ENCODE assay signal across 1 cellular context in genomic region chr5:14728109-14728938, GRCh38.
A peak's percentile ranks its signal among the peaks of the same experiment; 100 is the strongest.
TF ChIP-seq lines count a peak whose summit lies in the region.

No MANE protein-coding gene starts in this region.

TF ChIP-seq in HepG2, 621 proteins besides CTCF, POLR2A, EP300 and RAD21 (continued from another document and continues in another):
- TF ChIP-seq ZNF574 (CRISPR knock-in tag; IDR thresholded peaks at IDR 0.05) = peak; percentile 60; the same call in 1 of the 2 replicates
- TF ChIP-seq FOXK1 (CRISPR knock-in tag; IDR thresholded peaks at IDR 0.05; ENCODE audit: borderline replicate concordance, low read depth) = peak; percentile 62; the same call in 1 of the 2 replicates
- no peak for TF ChIP-seq ZNF713 (CRISPR knock-in tag; IDR thresholded peaks at IDR 0.05)
- peak; percentile 99 for TF ChIP-seq SALL1 (CRISPR knock-in tag; IDR thresholded peaks at IDR 0.05)
- TF ChIP-seq THAP9 (CRISPR knock-in tag; IDR thresholded peaks at IDR 0.05; ENCODE audit: borderline replicate concordance) = peak; percentile 33; the same call in 1 of the 2 replicates
- no peak for TF ChIP-seq FOXA1 (IDR thresholded peaks at IDR 0.05)
- TF ChIP-seq FOXA1 (CRISPR knock-in tag; IDR thresholded peaks at IDR 0.05) = peak; percentile 58
- TF ChIP-seq JDP2 (CRISPR knock-in tag; IDR thresholded peaks at IDR 0.05; ENCODE audit: borderline replicate concordance) = no peak
- peak; percentile 94 for TF ChIP-seq ESRRA (CRISPR knock-in tag; IDR thresholded peaks at IDR 0.05; ENCODE audit: low read depth)
- TF ChIP-seq ELF4 (CRISPR knock-in tag; IDR thresholded peaks at IDR 0.05; ENCODE audit: borderline replicate concordance) = no peak
- no peak for TF ChIP-seq ZNF30 (CRISPR knock-in tag; IDR thresholded peaks at IDR 0.05)
- TF ChIP-seq ZNF598 (CRISPR knock-in tag; IDR thresholded peaks at IDR 0.05; ENCODE audit: borderline replicate concordance) = peak; percentile 73; the same call in 1 of the 2 replicates
- TF ChIP-seq ZBTB21 (CRISPR knock-in tag; IDR thresholded peaks at IDR 0.05) = 0 out of 2 replicates have a peak, but pooled peaks have one; percentile 24
- no peak for TF ChIP-seq ZNF333 (CRISPR knock-in tag; IDR thresholded peaks at IDR 0.05; ENCODE audit: borderline replicate concordance)
- TF ChIP-seq MYC (CRISPR knock-in tag; IDR thresholded peaks at IDR 0.05; ENCODE audit: borderline replicate concordance) = peak; percentile 82; the same call in 1 of the 2 replicates
- peak; percentile 93 for TF ChIP-seq TGIF2 (CRISPR knock-in tag; IDR thresholded peaks at IDR 0.05)
- TF ChIP-seq ZBED4 (CRISPR knock-in tag; IDR thresholded peaks at IDR 0.05; ENCODE audit: borderline replicate concordance) = no peak; the same call in 1 of the 2 replicates
- peak; percentile 78 to 84 for TF ChIP-seq NR2F1 (CRISPR knock-in tag; IDR thresholded peaks at IDR 0.05)
- TF ChIP-seq GZF1 (CRISPR knock-in tag; IDR thresholded peaks at IDR 0.05) = no peak
- TF ChIP-seq AGO1 (IDR thresholded peaks at IDR 0.05; ENCODE audit: low read depth, low read length, poor library complexity, severe bottlenecking) = no peak
- TF ChIP-seq HNRNPLL (IDR thresholded peaks at IDR 0.05; ENCODE audit: low read depth, low read length, poor library complexity, severe bottlenecking) = no peak
- TF ChIP-seq HOXA9 (CRISPR knock-in tag; IDR thresholded peaks at IDR 0.05; ENCODE audit: borderline replicate concordance) = no peak
- TF ChIP-seq TBX2 (CRISPR knock-in tag; IDR thresholded peaks at IDR 0.05; ENCODE audit: borderline replicate concordance) = peak; percentile 95
- TF ChIP-seq ZNF558 (CRISPR knock-in tag; IDR thresholded peaks at IDR 0.05; ENCODE audit: borderline replicate concordance) = no peak
- no peak for TF ChIP-seq ZNF703 (CRISPR knock-in tag; IDR thresholded peaks at IDR 0.05; ENCODE audit: borderline replicate concordance)
- no peak for TF ChIP-seq KLF15 (CRISPR knock-in tag; IDR thresholded peaks at IDR 0.05; ENCODE audit: borderline replicate concordance)
- TF ChIP-seq, protein P1, sequence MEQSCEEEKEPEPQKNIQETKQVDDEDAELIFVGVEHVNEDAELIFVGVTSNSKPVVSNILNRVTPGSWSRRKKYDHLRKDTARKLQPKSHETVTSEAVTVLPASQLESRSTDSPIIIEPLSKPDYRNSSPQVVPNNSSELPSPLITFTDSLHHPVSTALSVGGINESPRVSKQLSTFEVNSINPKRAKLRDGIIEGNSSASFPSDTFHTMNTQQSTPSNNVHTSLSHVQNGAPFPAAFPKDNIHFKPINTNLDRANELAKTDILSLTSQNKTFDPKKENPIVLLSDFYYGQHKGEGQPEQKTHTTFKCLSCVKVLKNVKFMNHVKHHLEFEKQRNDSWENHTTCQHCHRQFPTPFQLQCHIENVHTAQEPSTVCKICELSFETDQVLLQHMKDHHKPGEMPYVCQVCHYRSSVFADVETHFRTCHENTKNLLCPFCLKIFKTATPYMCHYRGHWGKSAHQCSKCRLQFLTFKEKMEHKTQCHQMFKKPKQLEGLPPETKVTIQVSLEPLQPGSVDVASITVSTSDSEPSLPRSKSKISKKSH (CRISPR knock-in tag; IDR thresholded peaks at IDR 0.05; ENCODE audit: borderline replicate concordance) = 0 out of 2 replicates have a peak, but pooled peaks have one; percentile 69
- TF ChIP-seq POLR2AphosphoS2 (IDR thresholded peaks at IDR 0.05; ENCODE audit: low read depth, low read length) = no peak
- TF ChIP-seq ZNF816 (CRISPR knock-in tag; IDR thresholded peaks at IDR 0.05; ENCODE audit: borderline replicate concordance) = no peak
- TF ChIP-seq ZNF572 (CRISPR knock-in tag; IDR thresholded peaks at IDR 0.05) = 0 out of 2 replicates have a peak, but pooled peaks have one; percentile 22
- no peak for TF ChIP-seq ZNF550 (CRISPR knock-in tag; IDR thresholded peaks at IDR 0.05; ENCODE audit: borderline replicate concordance)
- TF ChIP-seq, protein P2, sequence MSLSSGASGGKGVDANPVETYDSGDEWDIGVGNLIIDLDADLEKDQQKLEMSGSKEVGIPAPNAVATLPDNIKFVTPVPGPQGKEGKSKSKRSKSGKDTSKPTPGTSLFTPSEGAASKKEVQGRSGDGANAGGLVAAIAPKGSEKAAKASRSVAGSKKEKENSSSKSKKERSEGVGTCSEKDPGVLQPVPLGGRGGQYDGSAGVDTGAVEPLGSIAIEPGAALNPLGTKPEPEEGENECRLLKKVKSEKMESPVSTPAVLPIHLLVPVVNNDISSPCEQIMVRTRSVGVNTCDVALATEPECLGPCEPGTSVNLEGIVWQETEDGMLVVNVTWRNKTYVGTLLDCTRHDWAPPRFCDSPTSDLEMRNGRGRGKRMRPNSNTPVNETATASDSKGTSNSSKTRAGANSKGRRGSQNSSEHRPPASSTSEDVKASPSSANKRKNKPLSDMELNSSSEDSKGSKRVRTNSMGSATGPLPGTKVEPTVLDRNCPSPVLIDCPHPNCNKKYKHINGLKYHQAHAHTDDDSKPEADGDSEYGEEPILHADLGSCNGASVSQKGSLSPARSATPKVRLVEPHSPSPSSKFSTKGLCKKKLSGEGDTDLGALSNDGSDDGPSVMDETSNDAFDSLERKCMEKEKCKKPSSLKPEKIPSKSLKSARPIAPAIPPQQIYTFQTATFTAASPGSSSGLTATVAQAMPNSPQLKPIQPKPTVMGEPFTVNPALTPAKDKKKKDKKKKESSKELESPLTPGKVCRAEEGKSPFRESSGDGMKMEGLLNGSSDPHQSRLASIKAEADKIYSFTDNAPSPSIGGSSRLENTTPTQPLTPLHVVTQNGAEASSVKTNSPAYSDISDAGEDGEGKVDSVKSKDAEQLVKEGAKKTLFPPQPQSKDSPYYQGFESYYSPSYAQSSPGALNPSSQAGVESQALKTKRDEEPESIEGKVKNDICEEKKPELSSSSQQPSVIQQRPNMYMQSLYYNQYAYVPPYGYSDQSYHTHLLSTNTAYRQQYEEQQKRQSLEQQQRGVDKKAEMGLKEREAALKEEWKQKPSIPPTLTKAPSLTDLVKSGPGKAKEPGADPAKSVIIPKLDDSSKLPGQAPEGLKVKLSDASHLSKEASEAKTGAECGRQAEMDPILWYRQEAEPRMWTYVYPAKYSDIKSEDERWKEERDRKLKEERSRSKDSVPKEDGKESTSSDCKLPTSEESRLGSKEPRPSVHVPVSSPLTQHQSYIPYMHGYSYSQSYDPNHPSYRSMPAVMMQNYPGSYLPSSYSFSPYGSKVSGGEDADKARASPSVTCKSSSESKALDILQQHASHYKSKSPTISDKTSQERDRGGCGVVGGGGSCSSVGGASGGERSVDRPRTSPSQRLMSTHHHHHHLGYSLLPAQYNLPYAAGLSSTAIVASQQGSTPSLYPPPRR (CRISPR knock-in tag; IDR thresholded peaks at IDR 0.05; ENCODE audit: borderline replicate concordance) = peak; percentile 88
- TF ChIP-seq ARNT2 (CRISPR knock-in tag; IDR thresholded peaks at IDR 0.05; ENCODE audit: low read depth) = no peak
- no peak for TF ChIP-seq ZNF773 (CRISPR knock-in tag; IDR thresholded peaks at IDR 0.05; ENCODE audit: borderline replicate concordance)
- peak; percentile 71; the same call in 1 of the 2 replicates for TF ChIP-seq ZNF788 (CRISPR knock-in tag; IDR thresholded peaks at IDR 0.05; ENCODE audit: borderline replicate concordance)
- TF ChIP-seq KLF16 (CRISPR knock-in tag; IDR thresholded peaks at IDR 0.05) = 0 out of 4 replicates have a peak, but pooled peaks of 1 of the 2 experiments have one; percentile 47
- no peak for TF ChIP-seq ZNF512 (CRISPR knock-in tag; IDR thresholded peaks at IDR 0.05)
- TF ChIP-seq RARG (CRISPR knock-in tag; IDR thresholded peaks at IDR 0.05; ENCODE audit: low read depth) = no peak
- TF ChIP-seq, protein P3, sequence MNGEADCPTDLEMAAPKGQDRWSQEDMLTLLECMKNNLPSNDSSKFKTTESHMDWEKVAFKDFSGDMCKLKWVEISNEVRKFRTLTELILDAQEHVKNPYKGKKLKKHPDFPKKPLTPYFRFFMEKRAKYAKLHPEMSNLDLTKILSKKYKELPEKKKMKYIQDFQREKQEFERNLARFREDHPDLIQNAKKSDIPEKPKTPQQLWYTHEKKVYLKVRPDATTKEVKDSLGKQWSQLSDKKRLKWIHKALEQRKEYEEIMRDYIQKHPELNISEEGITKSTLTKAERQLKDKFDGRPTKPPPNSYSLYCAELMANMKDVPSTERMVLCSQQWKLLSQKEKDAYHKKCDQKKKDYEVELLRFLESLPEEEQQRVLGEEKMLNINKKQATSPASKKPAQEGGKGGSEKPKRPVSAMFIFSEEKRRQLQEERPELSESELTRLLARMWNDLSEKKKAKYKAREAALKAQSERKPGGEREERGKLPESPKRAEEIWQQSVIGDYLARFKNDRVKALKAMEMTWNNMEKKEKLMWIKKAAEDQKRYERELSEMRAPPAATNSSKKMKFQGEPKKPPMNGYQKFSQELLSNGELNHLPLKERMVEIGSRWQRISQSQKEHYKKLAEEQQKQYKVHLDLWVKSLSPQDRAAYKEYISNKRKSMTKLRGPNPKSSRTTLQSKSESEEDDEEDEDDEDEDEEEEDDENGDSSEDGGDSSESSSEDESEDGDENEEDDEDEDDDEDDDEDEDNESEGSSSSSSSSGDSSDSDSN (CRISPR knock-in tag; IDR thresholded peaks at IDR 0.05) = peak; percentile 64
